18 cellular contexts compared by ENCODE assay signal in the genomic region with DNA sequence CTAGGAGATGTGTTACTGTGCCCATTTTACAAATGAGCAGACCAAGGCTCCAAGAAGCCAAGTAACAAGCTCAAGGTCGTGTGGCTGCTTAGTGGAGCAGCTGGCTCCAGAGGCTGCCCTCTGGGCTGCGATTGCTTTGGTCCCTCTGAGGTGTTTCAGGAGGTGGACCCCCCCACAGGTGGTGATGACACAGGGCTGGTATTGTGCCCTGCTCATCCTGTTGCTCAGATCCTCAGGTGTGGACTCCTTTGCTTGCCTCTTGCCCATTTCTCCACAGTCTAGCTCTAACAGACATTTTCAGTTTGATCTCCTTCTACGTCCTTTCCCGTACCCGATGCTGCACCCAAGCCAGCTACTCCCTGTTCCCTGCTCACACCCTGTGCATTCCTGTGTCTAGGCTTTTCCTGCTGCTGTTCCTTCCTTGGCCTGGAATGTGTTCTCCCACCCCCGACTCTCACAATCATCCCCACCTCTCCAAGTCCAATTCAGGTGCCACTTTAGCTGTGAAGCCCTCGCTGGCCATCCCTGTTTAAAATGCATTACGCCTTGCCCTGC. TPM values are rescaled to one million over a fixed set of nuclear protein-coding genes. Genes with fewer than 3 reads are reported as not detected.
DNase-seq lines count a peak whose midpoint lies in the region; ATAC-seq and TF ChIP-seq lines count a peak whose summit lies in the region.
"Had no signal": no experiment of that assay in that cellular context is flagged by ENCODE, and none has a peak within 500 bp of the region (broad histone marks: within the 10 kb centered on the region; RNA-seq: fewer than 3 reads in every experiment).

No MANE protein-coding gene starts in this region.

- H3K4me2 ChIP-seq in BLaER1: peak overlapping the region; percentile 79
- no peak overlapping the region for H3K4me2 ChIP-seq in IMR-90 (ENCODE audit: low read depth, low read length)
- H3K4me2 ChIP-seq in mesendoderm (ENCODE audit: low read length): no peak overlapping the region

- H3K36me3 Mint-ChIP-seq in endothelial cell (ENCODE audit: low read depth, unreplicated experiment) (no peaks in the 10 kb centered on the region), chondrocyte (ENCODE audit: low read depth) (no peaks in the 10 kb centered on the region), T-helper 17 cell (ENCODE audit: low read depth) (peaks cover 3% of the 10 kb centered on the region)
- H3K36me3 Mint-ChIP-seq: CD14-positive monocyte had no signal

- H2BK120ac ChIP-seq in IMR-90 (ENCODE audit: low read depth, low read length) (no peak overlapping the region), mesendoderm (ENCODE audit: low read depth, low read length) (no peak overlapping the region)

- no peak overlapping the region; the same call in 1 of the 2 replicates for H3K4ac ChIP-seq in IMR-90 (ENCODE audit: low read depth, low read length)
- H3K4ac ChIP-seq in mesendoderm (ENCODE audit: low read depth, low read length): no peak overlapping the region

- no peak overlapping the region for H3K4me3 ChIP-seq in BLaER1
- no peak overlapping the region for H3K4me3 ChIP-seq in IMR-90 (ENCODE audit: insufficient read depth, low read depth, low read length)
- no peak overlapping the region for H3K4me3 ChIP-seq in mesendoderm (ENCODE audit: low read length)
- no peak overlapping the region for H3K4me3 ChIP-seq in suprapubic skin
- H3K4me3 ChIP-seq: HAP-1, SJSA1 had no signal

- H3K23ac ChIP-seq in IMR-90 (ENCODE audit: low read depth, low read length) (no peak overlapping the region), mesendoderm (ENCODE audit: low read length) (peak overlapping the region; percentile 86)

- H4K8ac ChIP-seq in IMR-90 (ENCODE audit: low read depth in 2 of 2, low read length in 2 of 2): no peak overlapping the region
- H4K8ac ChIP-seq in mesendoderm (ENCODE audit: low read depth, low read length): no peak overlapping the region

- H3K9ac ChIP-seq in BLaER1 (no peak overlapping the region), IMR-90 (ENCODE audit: low read depth, low read length) (no peak overlapping the region), mesendoderm (ENCODE audit: low read length) (no peak overlapping the region)

- H3K27me3 Mint-ChIP-seq in endothelial cell (ENCODE audit: unreplicated experiment): no peaks in the 10 kb centered on the region
- H3K27me3 Mint-ChIP-seq in chondrocyte (ENCODE audit: low read depth): peaks cover 5% of the 10 kb centered on the region
- H3K27me3 Mint-ChIP-seq in T-helper 17 cell: peaks cover 42% of the 10 kb centered on the region

- TF ChIP-seq CTCF in IMR-90 (conservative IDR thresholded peaks at IDR 0.05; ENCODE audit: low read depth, low read length): no peak
- no peak for TF ChIP-seq CTCF in endothelial cell (IDR thresholded peaks at IDR 0.05; ENCODE audit: unreplicated experiment)
- no peak for TF ChIP-seq CTCF in chondrocyte (IDR thresholded peaks at IDR 0.05)
- no peak for TF ChIP-seq CTCF in suprapubic skin (IDR thresholded peaks at IDR 0.05)

- no peak overlapping the region for H2AK9ac ChIP-seq in IMR-90 (replicated peaks; ENCODE audit: low read depth, low read length, poor library complexity)

- H3K79me1 ChIP-seq in IMR-90 (ENCODE audit: low read depth in 1 of 2, low read length in 2 of 2) (no peaks in the 10 kb centered on the region), mesendoderm (ENCODE audit: low read length) (no peaks in the 10 kb centered on the region)

- H3K27ac ChIP-seq in BLaER1: no peak overlapping the region
- H3K27ac ChIP-seq in IMR-90 (ENCODE audit: insufficient read depth, low read length): no peak overlapping the region
- H3K27ac ChIP-seq in mesendoderm (ENCODE audit: low read depth, low read length): no peak overlapping the region
- no peak overlapping the region for H3K27ac ChIP-seq in suprapubic skin
- H3K27ac ChIP-seq: SJSA1 had no signal

- H4K5ac ChIP-seq in IMR-90 (ENCODE audit: low read depth, low read length): no peak overlapping the region
- H4K5ac ChIP-seq in mesendoderm (ENCODE audit: low read length): no peak overlapping the region

- H3K9me3 Mint-ChIP-seq in endothelial cell (ENCODE audit: unreplicated experiment) (no peaks in the 10 kb centered on the region), chondrocyte (ENCODE audit: low read depth) (no peaks in the 10 kb centered on the region)
- H3K9me3 Mint-ChIP-seq: CD14-positive monocyte had no signal

- peak overlapping the region; percentile 2; the same call in 1 of the 2 replicates for H4K91ac ChIP-seq in IMR-90 (ENCODE audit: insufficient read depth, low read depth, low read length)

- CTCF ChIA-PET in IMR-90 (lab: Yijun Ruan, JAX): interaction anchor here (0.8 kb wide), 1 partner anchor 48 kb away, joined by 4 read pairs; no protein-coding TSS in a partner anchor

- H2BK20ac ChIP-seq in IMR-90 (ENCODE audit: low read depth, low read length): no peak overlapping the region; the same call in 1 of the 2 replicates

- WGBS in IMR-90 (ENCODE audit: extremely low coverage in 2 of 2, insufficient read length in 1 of 2), 2 experiments: 85% methylated on average over 4 of the region's 8 CpGs; no CpG with 5 or more reads in 1 of the 2 experiments
- WGBS in mesendoderm (ENCODE audit: extremely low coverage, insufficient coverage, low lambda C conversion rate): no CpG with 5 or more reads among the region's 8 CpGs
- 78% methylated on average over 8 of the region's 8 CpGs for WGBS in suprapubic skin

- no peaks in the 10 kb centered on the region for H3K79me2 ChIP-seq in mesendoderm (ENCODE audit: control insufficient read depth, insufficient read depth, low read length)

- H2AFZ ChIP-seq in IMR-90 (replicated peaks; ENCODE audit: low read length, poor library complexity): no peak overlapping the region

- DNase-seq in IMR-90 (no peak), endothelial cell (ENCODE audit: low spot score) (no peak), mesendoderm (no peak), chondrocyte (ENCODE audit: low spot score) (no peak), suprapubic skin (ENCODE audit: low spot score in 2 of 2) (no peak), T-helper 17 cell (no peak), D341Med (ENCODE audit: low spot score) (no peak)
- DNase-seq: DMS 273 treated with DMSO at 0.1 percent for 48 hours, DND-41, NCI-H1105 treated with DMSO at 0.1 percent for 48 hours, NCI-H1694 treated with DMSO at 0.1 percent for 48 hours, NCI-H524, NCI-H82 had no signal

- H3K4me3 Mint-ChIP-seq in endothelial cell (ENCODE audit: unreplicated experiment) (no peak overlapping the region), chondrocyte (ENCODE audit: unreplicated experiment) (no peak overlapping the region), T-helper 17 cell (no peak overlapping the region)
- H3K4me3 Mint-ChIP-seq: CD14-positive monocyte had no signal

- ATAC-seq in IMR-90 (ENCODE audit: low read depth): no peak
- no peak for ATAC-seq in T-helper 17 cell

- dilution Hi-C loops in IMR-90 (cut with HindIII; ENCODE audit: low sequenced_read_pairs, unreplicated experiment): no loop called here

- H2BK5ac ChIP-seq in IMR-90 (ENCODE audit: low read depth, low read length, poor library complexity, severe bottlenecking): no peak overlapping the region
- no peak overlapping the region for H2BK5ac ChIP-seq in mesendoderm (ENCODE audit: low read length)

- TF ChIP-seq RAD21 in IMR-90 (IDR thresholded peaks at IDR 0.05; ENCODE audit: low read length): no peak

- no peak for TF ChIP-seq EP300 in suprapubic skin (IDR thresholded peaks at IDR 0.05)

- H3K56ac ChIP-seq in IMR-90 (ENCODE audit: extremely low read depth, insufficient read depth, low read length): no peak overlapping the region
- H3K56ac ChIP-seq in mesendoderm (ENCODE audit: low read length): no peak overlapping the region

- H3K4me1 ChIP-seq in BLaER1: peaks cover 25% of the 10 kb centered on the region
- H3K4me1 ChIP-seq in IMR-90 (ENCODE audit: control insufficient read depth, insufficient read depth, low read length): peaks cover 16% of the 10 kb centered on the region
- peaks cover 6% of the 10 kb centered on the region for H3K4me1 ChIP-seq in mesendoderm (ENCODE audit: control insufficient read depth, low read depth, low read length)
- peaks cover 67% of the 10 kb centered on the region for H3K4me1 ChIP-seq in suprapubic skin

- no peaks in the 10 kb centered on the region for H3K36me3 ChIP-seq in BLaER1
- no peaks in the 10 kb centered on the region for H3K36me3 ChIP-seq in IMR-90 (ENCODE audit: control insufficient read depth, insufficient read depth, low read length)
- no peaks in the 10 kb centered on the region for H3K36me3 ChIP-seq in mesendoderm (ENCODE audit: control insufficient read depth, insufficient read depth, low read length)
- no peaks in the 10 kb centered on the region for H3K36me3 ChIP-seq in suprapubic skin
- H3K36me3 ChIP-seq: HAP-1, SJSA1 had no signal

- intact Hi-C loops in IMR-90 (cut with micrococcal nuclease): loop anchor here (10.0 kb wide), 1 partner anchor 94 kb away; no protein-coding TSS in a partner anchor

- no peak overlapping the region for H3K14ac ChIP-seq in IMR-90 (replicated peaks; ENCODE audit: low read depth, low read length)

- no peak overlapping the region for H3K18ac ChIP-seq in IMR-90 (ENCODE audit: low read depth, low read length)
- no peak overlapping the region for H3K18ac ChIP-seq in mesendoderm (ENCODE audit: low read length)

- in situ Hi-C loops in IMR-90 (cut with MboI; ENCODE audit: low sequenced_read_pairs): no loop called here

- H4K20me1 ChIP-seq in BLaER1 (peaks cover 16% of the 10 kb centered on the region; the same call in 1 of the 2 replicates), IMR-90 (ENCODE audit: insufficient read depth, low read length) (no peaks in the 10 kb centered on the region)

- H3K27ac Mint-ChIP-seq in endothelial cell (ENCODE audit: unreplicated experiment): peak overlapping the region; percentile 23
- no peak overlapping the region for H3K27ac Mint-ChIP-seq in chondrocyte (ENCODE audit: unreplicated experiment)
- no peak overlapping the region for H3K27ac Mint-ChIP-seq in T-helper 17 cell

- peaks cover 12% of the 10 kb centered on the region for H3K9me1 ChIP-seq in IMR-90 (ENCODE audit: insufficient read depth, low read length)

- H3K9me3 ChIP-seq in BLaER1: no peaks in the 10 kb centered on the region
- no peaks in the 10 kb centered on the region for H3K9me3 ChIP-seq in IMR-90 (ENCODE audit: control insufficient read depth, insufficient read depth, low read length)
- no peaks in the 10 kb centered on the region for H3K9me3 ChIP-seq in suprapubic skin
- H3K9me3 ChIP-seq in T-helper 17 cell (ENCODE audit: control insufficient read depth, low read length, poor library complexity, severe bottlenecking): no peaks in the 10 kb centered on the region
- H3K9me3 ChIP-seq: HAP-1, SJSA1 had no signal

- H2BK15ac ChIP-seq in IMR-90 (ENCODE audit: low read depth, low read length) (0 out of 3 replicates have a peak overlapping the region, but pooled peaks have one; percentile 21), mesendoderm (replicated peaks; ENCODE audit: low read depth) (no peak overlapping the region)

- H2AK5ac ChIP-seq in IMR-90 (ENCODE audit: low read depth, low read length): no peak overlapping the region
- H2AK5ac ChIP-seq in mesendoderm (ENCODE audit: low read length): no peak overlapping the region

- H3K4me1 Mint-ChIP-seq in endothelial cell (ENCODE audit: unreplicated experiment): peaks cover 21% of the 10 kb centered on the region
- peaks cover 30% of the 10 kb centered on the region for H3K4me1 Mint-ChIP-seq in chondrocyte (ENCODE audit: low read depth)
- H3K4me1 Mint-ChIP-seq in T-helper 17 cell: no peaks in the 10 kb centered on the region

- no TSS peak for BruUV-seq in IMR-90 (replicated peaks; lab: Mats Ljungman, UMichigan)

- TF ChIP-seq POLR2A in IMR-90 (IDR thresholded peaks at IDR 0.05; ENCODE audit: low read depth, low read length): no peak
- TF ChIP-seq POLR2A in suprapubic skin (IDR thresholded peaks at IDR 0.05): no peak

- POLR2A ChIA-PET in IMR-90 (lab: Charles Lee; ENCODE audit: unreplicated experiment): no interaction called here

- H3K27me3 ChIP-seq in BLaER1: peaks cover 40% of the 10 kb centered on the region
- H3K27me3 ChIP-seq in IMR-90 (ENCODE audit: control insufficient read depth, insufficient read depth, low read length): peaks cover 2% of the 10 kb centered on the region; the same call in 1 of the 2 replicates
- H3K27me3 ChIP-seq in mesendoderm (ENCODE audit: insufficient read depth, low read length, poor library complexity): no peaks in the 10 kb centered on the region
- no peaks in the 10 kb centered on the region for H3K27me3 ChIP-seq in suprapubic skin
- H3K27me3 ChIP-seq: SJSA1 had no signal

RNA-seq across cellular contexts. Expression of a gene that starts 28.1 kb away (rescaled TPM):
- not detected in 2 replicates for total RNA-seq in IMR-90 (2012; rRNA removed)
- polyA plus RNA-seq in IMR-90 (2012; rRNA removed): not detected in 2 replicates
- 0.01 TPM in 1 of 2 replicates, not detected in the other for polyA plus RNA-seq in IMR-90 (2012; cell fraction: cytosol; rRNA removed)
- polyA plus RNA-seq in IMR-90 (2012; cell fraction: nucleus; rRNA removed; ENCODE audit: low replicate concordance): not detected in 2 replicates
- total RNA-seq in endothelial cell (ENCODE audit: unreplicated experiment): 2.1 TPM
- polyA plus RNA-seq in mesendoderm (2013, experiment 1 of 2): 0.86 TPM
- 0.97 TPM for polyA plus RNA-seq in mesendoderm (2013, experiment 2 of 2)
- total RNA-seq in chondrocyte: 0.07 TPM in 1 of 3 replicates, not detected in the others
- 100 to 1,000 TPM in 3 of 4 donors, 10 to 100 TPM in 1; 93.6 to 154 (median 129) TPM for total RNA-seq in suprapubic skin
- not detected for total RNA-seq in T-helper 17 cell
- total RNA-seq: A673, SJSA1 had no signal
- polyA plus RNA-seq: CD14-positive monocyte had no signal

Comparison
In these comparisons a context has a peak if more than half of its experiments do, and no peak if none do; other contexts are left out.
1. RNA of a gene that starts 28.1 kb away (total RNA-seq): 93.6 to 154 TPM in suprapubic skin; 2.1 TPM in endothelial cell (single experiment), 0.07 TPM in chondrocyte, not detected in IMR-90 and not detected in T-helper 17 cell; every median in the first group is over 10 times any median in the second.